ENCODE assay signal across 1 cellular context in genomic region chr14:34241185-34241711, GRCh38.
TF ChIP-seq lines count a peak whose summit lies in the region.

No MANE protein-coding gene starts in this region.

TF ChIP-seq in HepG2, 621 proteins besides CTCF, POLR2A, EP300 and RAD21 (continued from another document):
- TF ChIP-seq ARID5B (CRISPR knock-in tag; IDR thresholded peaks at IDR 0.05) (no peak), PHB2 (IDR thresholded peaks at IDR 0.05; ENCODE audit: partially characterized antibody) (peak; percentile 33), ZSCAN25 (CRISPR knock-in tag; IDR thresholded peaks at IDR 0.05) (no peak), ZNF232 (CRISPR knock-in tag; IDR thresholded peaks at IDR 0.05; ENCODE audit: borderline replicate concordance) (no peak), RCOR2 (CRISPR knock-in tag; IDR thresholded peaks at IDR 0.05) (no peak), FOXK2 (IDR thresholded peaks at IDR 0.05) (peak; percentile 61; the same call in 1 of the 2 replicates), ZNF737 (CRISPR knock-in tag; IDR thresholded peaks at IDR 0.05; ENCODE audit: borderline replicate concordance) (no peak), ZNF781 (CRISPR knock-in tag; IDR thresholded peaks at IDR 0.05; ENCODE audit: borderline replicate concordance, not compliant biosample characterization) (no peak), NBN (conservative IDR thresholded peaks at IDR 0.05) (0 out of 2 replicates have a peak, but pooled peaks have one; percentile 52), FOXP1 (IDR thresholded peaks at IDR 0.05) (peak; percentile 35; the same call in 1 of the 2 replicates), FOXP1 (CRISPR knock-in tag; IDR thresholded peaks at IDR 0.05) (no peak), CEBPZ (IDR thresholded peaks at IDR 0.05; ENCODE audit: low read length) (no peak), SOX6 (IDR thresholded peaks at IDR 0.05) (0 out of 2 replicates have a peak, but pooled peaks have one; percentile 13), SOX6 (CRISPR knock-in tag; IDR thresholded peaks at IDR 0.05) (no peak), SP140L (CRISPR knock-in tag; IDR thresholded peaks at IDR 0.05; ENCODE audit: borderline replicate concordance) (no peak), NR2F6 (IDR thresholded peaks at IDR 0.05) (no peak), NR2F6 (CRISPR knock-in tag; IDR thresholded peaks at IDR 0.05) (no peak), TAF15 (IDR thresholded peaks at IDR 0.05; ENCODE audit: low read depth, low read length, poor library complexity, severe bottlenecking) (no peak), ZBTB42 (CRISPR knock-in tag; IDR thresholded peaks at IDR 0.05) (no peak), DDIT3 (CRISPR knock-in tag; IDR thresholded peaks at IDR 0.05) (no peak), TRIM22 (IDR thresholded peaks at IDR 0.05) (peak; percentile 58; the same call in 1 of the 2 replicates), AGO2 (optimal IDR thresholded peaks at IDR 0.05; ENCODE audit: low read depth, low read length) (no peak), ZNF816 (CRISPR knock-in tag; IDR thresholded peaks at IDR 0.05; ENCODE audit: borderline replicate concordance) (no peak), GZF1 (CRISPR knock-in tag; IDR thresholded peaks at IDR 0.05) (no peak), PHF8 (CRISPR knock-in tag; IDR thresholded peaks at IDR 0.05) (no peak), ZNF446 (CRISPR knock-in tag; IDR thresholded peaks at IDR 0.05) (no peak), REST (IDR thresholded peaks at IDR 0.05; ENCODE audit: borderline replicate concordance in 1 of 2, low read depth in 1 of 2, low read length in 2 of 2) (no peak), ZNF282 (IDR thresholded peaks at IDR 0.05; ENCODE audit: partially characterized antibody) (no peak), AKAP8 (CRISPR knock-in tag; IDR thresholded peaks at IDR 0.05) (no peak), ATF5 (CRISPR knock-in tag; IDR thresholded peaks at IDR 0.05; ENCODE audit: low read depth) (no peak), SRSF9 (IDR thresholded peaks at IDR 0.05; ENCODE audit: borderline replicate concordance, insufficient read depth, low read depth, low read length, poor library complexity, severe bottlenecking) (no peak), ZNF24 (IDR thresholded peaks at IDR 0.05) (no peak)
